In the genomic region with DNA sequence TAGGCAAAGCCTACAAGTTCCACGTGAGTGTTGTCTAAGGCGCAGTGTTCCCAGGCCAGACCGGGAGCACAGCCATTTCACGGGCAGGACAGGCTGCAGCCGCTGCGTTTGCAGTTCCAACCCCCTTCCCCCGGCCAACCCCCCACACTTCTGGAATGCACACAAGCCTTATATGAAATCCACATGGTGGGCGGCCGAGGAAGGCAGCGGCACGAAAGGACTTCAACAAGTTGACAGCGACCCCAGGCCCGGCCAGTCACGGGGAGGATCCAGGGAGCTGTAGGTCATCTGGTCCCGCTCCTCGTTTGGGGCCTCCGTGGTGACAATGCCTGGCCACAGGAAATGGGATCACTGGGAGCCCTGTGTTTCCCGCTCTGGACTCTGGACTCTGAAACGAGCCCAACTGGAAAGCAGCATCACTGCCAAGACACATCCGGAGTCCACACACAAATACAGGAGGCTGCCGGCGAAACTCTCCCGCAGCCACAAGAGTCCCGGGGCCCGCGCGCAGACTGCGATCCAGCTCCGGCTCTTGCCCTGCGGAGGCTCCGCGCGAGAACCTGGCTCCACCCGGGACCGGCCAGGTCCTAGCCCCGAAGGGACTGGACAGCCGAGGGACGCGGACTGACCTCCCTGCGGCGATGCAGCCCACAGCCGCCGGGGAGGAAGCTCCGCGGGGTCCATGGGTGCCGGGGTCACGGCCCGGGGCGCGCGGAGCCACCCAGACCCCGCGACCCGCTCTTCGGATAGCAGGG, we compare ENCODE assay signal across 8 cellular contexts. TPM values are rescaled to one million over a fixed set of nuclear protein-coding genes. Genes with fewer than 3 reads are reported as not detected.
DNase-seq lines count a peak whose midpoint lies in the region; ATAC-seq and TF ChIP-seq lines count a peak whose summit lies in the region.

No MANE protein-coding gene starts in this region.

- TF ChIP-seq POLR2A in Peyer's patch (IDR thresholded peaks at IDR 0.05), result peak in 1 of 2 donors; percentile 9

- no peaks in the 10 kb centered on the region for H3K9me3 Mint-ChIP-seq in stimulated activated naive B cell treated with anti-CD40 and anti-IgM and Interleukin-4, amounts not matched to agents 10 μg/mL and 1 μg/mL and 100 μg/mL, for 72 hours

- peak overlapping the region; percentile 49 to 91 for H3K9ac ChIP-seq in colonic mucosa (ENCODE audit: low read depth in 2 of 2, low read length in 2 of 2)

- H3K4me3 ChIP-seq in AG04449 (ENCODE audit: low read depth, low read length) (peak overlapping the region; percentile 72), Peyer's patch (peak overlapping the region; percentile 55 to 72 (median 64)), colonic mucosa (peak overlapping the region; percentile 51)

- ATAC-seq in GM18907 (IDR thresholded peaks at IDR 0.05; ENCODE audit: unreplicated experiment) (peak; percentile 16), left colon (peak; percentile 72), GM21360 (IDR thresholded peaks at IDR 0.05; ENCODE audit: unreplicated experiment) (no peak)
- ATAC-seq in stimulated activated naive B cell treated with anti-CD40 and anti-IgM and Interleukin-4, amounts not matched to agents 10 μg/mL and 1 μg/mL and 100 μg/mL, for 72 hours (replicated peaks), result peak in 1 of 2 donors; percentile 1

- H3K4me1 ChIP-seq in Peyer's patch, result peaks cover 0 to 13% (median 9%) of the 10 kb centered on the region in 4 donors
- H3K4me1 ChIP-seq in colonic mucosa, result no peaks in the 10 kb centered on the region

- TF ChIP-seq CTCF in AG04449 (IDR thresholded peaks at IDR 0.05; ENCODE audit: insufficient read depth, low read length, missing control alignments) (no peak), Peyer's patch (IDR thresholded peaks at IDR 0.05) (no peak), colonic mucosa (IDR thresholded peaks at IDR 0.05) (no peak)

- POLR2A ChIA-PET in AG04449 (lab: Yijun Ruan, JAX), result interaction anchor here (0.7 to 1.3 kb wide), 3 partner anchors 48 to 136 kb away, joined by 3 to 5 read pairs (median 3); no protein-coding TSS in a partner anchor

- H3K36me3 ChIP-seq in Peyer's patch (no peaks in the 10 kb centered on the region), colonic mucosa (no peaks in the 10 kb centered on the region)

- peak overlapping the region; percentile 79 to 94 (median 89) for H3K27ac ChIP-seq in Peyer's patch
- H3K27ac ChIP-seq in colonic mucosa, result peak overlapping the region; percentile 80

- H3K27me3 Mint-ChIP-seq in stimulated activated naive B cell treated with anti-CD40 and anti-IgM and Interleukin-4, amounts not matched to agents 10 μg/mL and 1 μg/mL and 100 μg/mL, for 72 hours, result peaks cover 20 to 40% of the 10 kb centered on the region in 2 donors

- H3K9me3 ChIP-seq in Peyer's patch (peaks cover 0 to 6% (median 0%) of the 10 kb centered on the region in 4 donors), colonic mucosa (no peaks in the 10 kb centered on the region)

- peaks cover 0 to 2% of the 10 kb centered on the region in 2 donors for H3K36me3 Mint-ChIP-seq in stimulated activated naive B cell treated with anti-CD40 and anti-IgM and Interleukin-4, amounts not matched to agents 10 μg/mL and 1 μg/mL and 100 μg/mL, for 72 hours

- peaks cover 19 to 30% of the 10 kb centered on the region in 2 donors for H3K4me1 Mint-ChIP-seq in stimulated activated naive B cell treated with anti-CD40 and anti-IgM and Interleukin-4, amounts not matched to agents 10 μg/mL and 1 μg/mL and 100 μg/mL, for 72 hours

- DNase-seq in AG04449 (ENCODE audit: low read depth, low spot score) (no peak), Peyer's patch (peak; percentile 18 to 59 (median 54)), colonic mucosa (peak; percentile 47), left colon (peak; percentile 51 to 70), cerebellum (ENCODE audit: low spot score) (no peak)
- no peak for DNase-seq in stimulated activated naive B cell treated with anti-CD40 and anti-IgM and Interleukin-4, amounts not matched to agents 10 μg/mL and 1 μg/mL and 100 μg/mL, for 72 hours

- H3K4me3 Mint-ChIP-seq in stimulated activated naive B cell treated with anti-CD40 and anti-IgM and Interleukin-4, amounts not matched to agents 10 μg/mL and 1 μg/mL and 100 μg/mL, for 72 hours, result peak overlapping the region; percentile 61 to 74

- intact Hi-C loops in colonic mucosa (cut with DNase I), result no loop called here
- intact Hi-C loops in left colon (cut with DNase I, micrococcal nuclease), result no loop called here

- H3K27me3 ChIP-seq in Peyer's patch, result no peaks in the 10 kb centered on the region
- H3K27me3 ChIP-seq in colonic mucosa, result peaks cover 19% of the 10 kb centered on the region

- CTCF ChIA-PET in AG04449 (lab: Yijun Ruan, JAX), result interaction anchor here (1.0 to 2.2 kb wide), 5 partner anchors 8 to 92 kb away, joined by 3 to 16 read pairs (median 5); no protein-coding TSS in a partner anchor

- H3K27ac Mint-ChIP-seq in stimulated activated naive B cell treated with anti-CD40 and anti-IgM and Interleukin-4, amounts not matched to agents 10 μg/mL and 1 μg/mL and 100 μg/mL, for 72 hours, result no peak overlapping the region

RNA-seq across cellular contexts. Expression of a gene that starts 0.8 kb away (rescaled TPM):
- total RNA-seq in Peyer's patch (10 to 100 TPM; 20.5 to 92.4 (median 62.0) TPM), colonic mucosa (10 to 100 TPM in 1 of 2 donors, 1 to 10 TPM in 1; 8.8 to 25.5 TPM), left colon (10 to 100 TPM; 12.1 to 24.6 TPM), cerebellum (41.9 TPM)

Comparison
In these comparisons a context has a peak if more than half of its experiments do, and no peak if none do; other contexts are left out.
1. DNase-seq: peak in Peyer's patch (3 of 3), colonic mucosa (single experiment) and left colon (2 of 2); none in AG04449 (single experiment), stimulated activated naive B cell treated with anti-CD40 and anti-IgM and Interleukin-4, amounts not matched to agents 10 μg/mL and 1 μg/mL and 100 μg/mL, for 72 hours (single experiment) and cerebellum (single experiment).
2. Peak in every context shown above with its lines, with median percentiles within 50 percentile points of each other: H3K4me3 ChIP-seq.